Comparison of ENCODE assay signal across 8 cellular contexts in the genomic region with DNA sequence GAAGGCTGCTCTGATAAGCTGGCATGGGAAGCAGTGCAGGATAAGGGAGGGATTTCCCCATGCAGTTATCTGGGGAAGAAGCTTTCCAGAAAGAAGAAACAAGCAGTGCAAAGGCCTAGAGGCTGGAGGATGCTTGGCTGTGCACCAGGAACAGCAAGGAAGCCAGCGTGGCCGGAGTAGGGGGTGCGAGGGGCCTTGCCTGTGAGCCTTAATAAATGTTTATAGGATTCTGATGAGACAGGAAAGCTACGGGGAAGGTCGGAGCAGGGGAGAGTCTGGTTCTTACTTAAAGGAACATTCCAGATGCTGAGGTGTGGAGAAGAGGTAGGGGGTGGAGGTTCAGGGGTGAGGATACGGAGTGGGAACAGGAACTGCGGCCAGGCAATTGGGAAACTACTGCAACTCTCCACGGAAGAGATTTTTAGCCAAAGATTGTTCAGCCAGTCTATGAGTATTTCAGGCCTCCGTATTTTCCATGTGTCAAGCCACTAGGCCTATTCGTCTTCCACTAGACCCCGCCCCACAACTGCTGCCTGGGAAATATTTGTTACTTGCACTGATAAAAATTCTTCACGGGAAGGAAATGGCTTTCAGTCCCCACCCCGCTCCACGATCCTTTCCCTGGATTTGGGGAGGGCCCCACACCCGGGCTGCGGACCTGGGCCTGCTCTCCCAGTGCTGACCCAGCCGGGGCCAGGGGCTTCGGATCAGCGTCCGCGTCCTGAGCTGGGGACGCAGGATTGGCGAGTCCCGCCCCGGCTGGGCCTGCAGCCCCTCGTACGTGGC. TPM values are rescaled to one million over a fixed set of nuclear protein-coding genes. Genes with fewer than 3 reads are reported as not detected.
DNase-seq lines count a peak whose midpoint lies in the region; ATAC-seq, FAIRE-seq and TF ChIP-seq lines count a peak whose summit lies in the region.

No MANE protein-coding gene starts in this region.

- H3K4me1 Mint-ChIP-seq in activated naive CD4-positive, alpha-beta T cell treated with anti-CD3 and anti-CD28 coated beads for 36 hours (ENCODE audit: low read depth): peaks cover 34% of the 10 kb centered on the region

- H3K36me3 Mint-ChIP-seq in activated naive CD4-positive, alpha-beta T cell treated with anti-CD3 and anti-CD28 coated beads for 36 hours (ENCODE audit: low read depth): peaks cover 26% of the 10 kb centered on the region

- H3K4me3 ChIP-seq in A549 (peak overlapping the region; percentile 79), GM12875 (ENCODE audit: low read depth, low read length) (peak overlapping the region; percentile 62), gastroesophageal sphincter (peak overlapping the region; percentile 38 to 85), neutrophil (ENCODE audit: low read depth in 1 of 2, low read length in 1 of 2) (peak overlapping the region; percentile 67 to 86), upper lobe of right lung (peak overlapping the region; percentile 77)

- DNase-seq in A549 (ENCODE audit: low read depth in 1 of 2, low spot score in 1 of 2) (peak; percentile 48 to 77), NCI-H526 (lab: John Stamatoyannopoulos, UW) (peak; percentile 36 to 75), upper lobe of right lung (no peak)
- DNase-seq in activated naive CD4-positive, alpha-beta T cell treated with anti-CD3 and anti-CD28 coated beads for 36 hours: peak; percentile 46

- TF ChIP-seq POLR2A in A549 (IDR thresholded peaks at IDR 0.05; ENCODE audit: low read length): no peak
- no peak for TF ChIP-seq POLR2A in gastroesophageal sphincter (IDR thresholded peaks at IDR 0.05)

- H3K4me3 Mint-ChIP-seq in activated naive CD4-positive, alpha-beta T cell treated with anti-CD3 and anti-CD28 coated beads for 36 hours: peak overlapping the region; percentile 86

- H3K9me3 ChIP-seq in A549 (no peaks in the 10 kb centered on the region), gastroesophageal sphincter (no peaks in the 10 kb centered on the region), neutrophil (no peaks in the 10 kb centered on the region), upper lobe of right lung (no peaks in the 10 kb centered on the region)

- no peak for FAIRE-seq in A549 (lab: Jason Lieb, UNC)

- H3K27ac Mint-ChIP-seq in activated naive CD4-positive, alpha-beta T cell treated with anti-CD3 and anti-CD28 coated beads for 36 hours: peak overlapping the region; percentile 85

- ATAC-seq in A549: peak; percentile 66 to 71
- ATAC-seq in HG02885 (IDR thresholded peaks at IDR 0.05; ENCODE audit: poor library complexity, unreplicated experiment): peak; percentile 13
- ATAC-seq in gastroesophageal sphincter: peak; percentile 80
- ATAC-seq in upper lobe of right lung: peak; percentile 70

- peaks cover 3% of the 10 kb centered on the region for H3K9me3 Mint-ChIP-seq in activated naive CD4-positive, alpha-beta T cell treated with anti-CD3 and anti-CD28 coated beads for 36 hours

- POLR2A ChIA-PET in A549 (lab: Yijun Ruan, JAX): interaction anchor here (0.6 to 1.5 kb wide), 9 partner anchors 16 to 340 kb away, joined by 3 to 6 read pairs (median 4); partner anchors contain the start of genes CEBPZ, CEBPZOS, GPATCH11 and HEATR5B

- peak overlapping the region; percentile 93 to 95 for H3K27ac ChIP-seq in A549
- peak overlapping the region; percentile 5 to 96 (median 93) for H3K27ac ChIP-seq in gastroesophageal sphincter
- H3K27ac ChIP-seq in neutrophil: peak overlapping the region; percentile 96
- H3K27ac ChIP-seq in upper lobe of right lung: peak overlapping the region; percentile 87

- WGBS in A549 (ENCODE audit: missing lambda C conversion rate): under 1% methylated on average over 17 of the region's 27 CpGs
- 0 to 1% methylated on average over 9 to 21 of the region's 27 CpGs for WGBS in gastroesophageal sphincter (ENCODE audit: low coverage in 1 of 2), 2 donors

- TF ChIP-seq RAD21 in A549 (conservative IDR thresholded peaks at IDR 0.05 in 1 of 2, IDR thresholded peaks at IDR 0.05 in 1 of 2): no peak

- TF ChIP-seq CTCF in A549 (IDR thresholded peaks at IDR 0.05): no peak
- TF ChIP-seq CTCF in GM12875 (IDR thresholded peaks at IDR 0.05; ENCODE audit: borderline replicate concordance, insufficient read depth, low read depth, low read length): no peak
- TF ChIP-seq CTCF in gastroesophageal sphincter (IDR thresholded peaks at IDR 0.05): no peak
- TF ChIP-seq CTCF in neutrophil (IDR thresholded peaks at IDR 0.05): no peak
- TF ChIP-seq CTCF in upper lobe of right lung (IDR thresholded peaks at IDR 0.05): no peak

- intact Hi-C loops in activated naive CD4-positive, alpha-beta T cell treated with anti-CD3 and anti-CD28 coated beads for 36 hours (cut with micrococcal nuclease): loop anchor here (2.0 to 10.0 kb wide), 5 partner anchors 76 to 371 kb away; partner anchors contain the start of genes CEBPZ, NDUFAF7, PRKD3 and STRN
- intact Hi-C loops in upper lobe of right lung (cut with DNase I): no loop called here

- CTCF ChIA-PET in A549 (lab: Yijun Ruan, JAX): interaction anchor here (1.4 to 2.2 kb wide), 3 partner anchors 11 to 13 kb away, joined by 4 to 6 read pairs (median 5); no protein-coding TSS in a partner anchor
- CTCF ChIA-PET in activated naive CD4-positive, alpha-beta T cell treated with anti-CD3 and anti-CD28 coated beads for 36 hours (lab: Charles Lee): interaction anchor here (0.8 to 2.2 kb wide), 2 partner anchors 11 to 12 kb away, joined by 3 to 21 read pairs; no protein-coding TSS in a partner anchor

- H3K36me3 ChIP-seq in gastroesophageal sphincter: peaks cover 0 to 17% of the 10 kb centered on the region in 2 donors
- no peaks in the 10 kb centered on the region for H3K36me3 ChIP-seq in neutrophil
- peaks cover 6% of the 10 kb centered on the region for H3K36me3 ChIP-seq in upper lobe of right lung

- TF ChIP-seq EP300 in A549 (IDR thresholded peaks at IDR 0.05) (no peak), gastroesophageal sphincter (IDR thresholded peaks at IDR 0.05) (no peak)

- H3K4me1 ChIP-seq in A549 (peaks cover 14% of the 10 kb centered on the region), gastroesophageal sphincter (peaks cover 0 to 24% (median 7%) of the 10 kb centered on the region in 3 donors), neutrophil (ENCODE audit: control insufficient read depth in 1 of 2, insufficient read depth in 1 of 2, low read depth in 1 of 2, low read length in 1 of 2) (peaks cover 45 to 49% of the 10 kb centered on the region in 2 experiments), upper lobe of right lung (peaks cover 16% of the 10 kb centered on the region)

- H3K27me3 ChIP-seq in gastroesophageal sphincter (no peaks in the 10 kb centered on the region), neutrophil (no peaks in the 10 kb centered on the region), upper lobe of right lung (no peaks in the 10 kb centered on the region)

- no peaks in the 10 kb centered on the region for H3K27me3 Mint-ChIP-seq in activated naive CD4-positive, alpha-beta T cell treated with anti-CD3 and anti-CD28 coated beads for 36 hours (ENCODE audit: low read depth)

- peak overlapping the region; percentile 68 for H3K4me2 ChIP-seq in A549

TF ChIP-seq in A549, 52 proteins besides CTCF, POLR2A, EP300 and RAD21:
- TF ChIP-seq ZC3H11A (IDR thresholded peaks at IDR 0.05) (no peak), MAFK (IDR thresholded peaks at IDR 0.05; ENCODE audit: partially characterized antibody) (no peak), PHF8 (IDR thresholded peaks at IDR 0.05; ENCODE audit: borderline replicate concordance, low read depth) (peak; percentile 89), FOSL2 (IDR thresholded peaks at IDR 0.05) (no peak), FOSL2 (CRISPR knock-in tag; IDR thresholded peaks at IDR 0.05) (no peak), HOXB5 (CRISPR knock-in tag; IDR thresholded peaks at IDR 0.05) (no peak), HOXA7 (CRISPR knock-in tag; IDR thresholded peaks at IDR 0.05) (no peak), CHD4 (IDR thresholded peaks at IDR 0.05; ENCODE audit: borderline replicate concordance) (no peak), POLR2AphosphoS2 (conservative IDR thresholded peaks at IDR 0.05; ENCODE audit: low read length) (no peak), TFCP2L1 (CRISPR knock-in tag; IDR thresholded peaks at IDR 0.05) (0 out of 2 replicates have a peak, but pooled peaks have one; percentile 77), FOXS1 (CRISPR knock-in tag; IDR thresholded peaks at IDR 0.05) (no peak), KDM1A (IDR thresholded peaks at IDR 0.05; ENCODE audit: low read depth) (no peak)
- TF ChIP-seq, protein P1, sequence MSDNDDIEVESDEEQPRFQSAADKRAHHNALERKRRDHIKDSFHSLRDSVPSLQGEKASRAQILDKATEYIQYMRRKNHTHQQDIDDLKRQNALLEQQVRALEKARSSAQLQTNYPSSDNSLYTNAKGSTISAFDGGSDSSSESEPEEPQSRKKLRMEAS (IDR thresholded peaks at IDR 0.05): 0 out of 2 replicates have a peak, but pooled peaks have one; percentile 7

RNA-seq across cellular contexts. Expression of gene EIF2AK2, which starts 0.5 kb away (rescaled TPM):
- polyA plus RNA-seq in A549 (2011; rRNA removed) (34.6 and 47.2 TPM in 2 replicates), A549 (2017; fragmentation: RNase III; extraction: RNeasy Plus Mini Kit Qiagen cat#74134 plus additional on column Dnase treatment) (27.1 to 30.1 TPM (median 29.8 TPM) in 3 replicates)
- polyA plus RNA-seq in A549 (2012; cell fraction: cytosol; rRNA removed): 8.7 and 10.3 TPM in 2 replicates
- 4.8 and 8.6 TPM in 2 replicates for polyA plus RNA-seq in A549 (2012; cell fraction: nucleus; rRNA removed)
- polyA minus RNA-seq in A549 (2011; rRNA and poly(A)+ RNA removed): 16.5 and 22.6 TPM in 2 replicates
- total RNA-seq in activated naive CD4-positive, alpha-beta T cell treated with anti-CD3 and anti-CD28 coated beads for 36 hours: 10 to 100 TPM; 54.5 to 55.7 TPM
- total RNA-seq in gastroesophageal sphincter (10 to 100 TPM; 25.3 to 33.2 (median 29.9) TPM), upper lobe of right lung (57.1 TPM)

RNA-seq across cellular contexts. Expression of gene SULT6B1, which starts 32.2 kb away (rescaled TPM):
- not detected in 2 replicates for polyA plus RNA-seq in A549 (2011; rRNA removed)
- not detected in 2 replicates for polyA plus RNA-seq in A549 (2012; cell fraction: cytosol; rRNA removed)
- not detected in 2 replicates for polyA plus RNA-seq in A549 (2012; cell fraction: nucleus; rRNA removed)
- not detected in 3 replicates for polyA plus RNA-seq in A549 (2017; fragmentation: RNase III; extraction: RNeasy Plus Mini Kit Qiagen cat#74134 plus additional on column Dnase treatment)
- not detected in 2 replicates for polyA minus RNA-seq in A549 (2011; rRNA and poly(A)+ RNA removed)
- total RNA-seq in activated naive CD4-positive, alpha-beta T cell treated with anti-CD3 and anti-CD28 coated beads for 36 hours: not detected
- not detected for total RNA-seq in gastroesophageal sphincter
- not detected for total RNA-seq in upper lobe of right lung

RNA-seq across cellular contexts. Expression of gene CEBPZOS, which starts 40.0 kb away (rescaled TPM):
- polyA plus RNA-seq in A549 (2011; rRNA removed) (78.1 and 87.4 TPM in 2 replicates), A549 (2017; fragmentation: RNase III; extraction: RNeasy Plus Mini Kit Qiagen cat#74134 plus additional on column Dnase treatment) (55.9 to 69.2 TPM (median 61.3 TPM) in 3 replicates)
- 32.8 and 33.3 TPM in 2 replicates for polyA plus RNA-seq in A549 (2012; cell fraction: cytosol; rRNA removed)
- polyA plus RNA-seq in A549 (2012; cell fraction: nucleus; rRNA removed): 8.1 and 18.3 TPM in 2 replicates
- polyA minus RNA-seq in A549 (2011; rRNA and poly(A)+ RNA removed): 22.6 and 22.7 TPM in 2 replicates
- 10 to 100 TPM; 30.3 to 30.7 TPM for total RNA-seq in activated naive CD4-positive, alpha-beta T cell treated with anti-CD3 and anti-CD28 coated beads for 36 hours
- total RNA-seq in gastroesophageal sphincter (10 to 100 TPM; 21.0 to 37.4 (median 28.7) TPM), upper lobe of right lung (38.8 TPM)

Comparison
In these comparisons a context has a peak if more than half of its experiments do, and no peak if none do; other contexts are left out.
1. ATAC-seq: peak in every context shown above with its lines; median percentile 80 in gastroesophageal sphincter; 70 in upper lobe of right lung; 68 in A549; 13 in HG02885.